Comparison of ENCODE assay signal across 10 cellular contexts in the genomic region with DNA sequence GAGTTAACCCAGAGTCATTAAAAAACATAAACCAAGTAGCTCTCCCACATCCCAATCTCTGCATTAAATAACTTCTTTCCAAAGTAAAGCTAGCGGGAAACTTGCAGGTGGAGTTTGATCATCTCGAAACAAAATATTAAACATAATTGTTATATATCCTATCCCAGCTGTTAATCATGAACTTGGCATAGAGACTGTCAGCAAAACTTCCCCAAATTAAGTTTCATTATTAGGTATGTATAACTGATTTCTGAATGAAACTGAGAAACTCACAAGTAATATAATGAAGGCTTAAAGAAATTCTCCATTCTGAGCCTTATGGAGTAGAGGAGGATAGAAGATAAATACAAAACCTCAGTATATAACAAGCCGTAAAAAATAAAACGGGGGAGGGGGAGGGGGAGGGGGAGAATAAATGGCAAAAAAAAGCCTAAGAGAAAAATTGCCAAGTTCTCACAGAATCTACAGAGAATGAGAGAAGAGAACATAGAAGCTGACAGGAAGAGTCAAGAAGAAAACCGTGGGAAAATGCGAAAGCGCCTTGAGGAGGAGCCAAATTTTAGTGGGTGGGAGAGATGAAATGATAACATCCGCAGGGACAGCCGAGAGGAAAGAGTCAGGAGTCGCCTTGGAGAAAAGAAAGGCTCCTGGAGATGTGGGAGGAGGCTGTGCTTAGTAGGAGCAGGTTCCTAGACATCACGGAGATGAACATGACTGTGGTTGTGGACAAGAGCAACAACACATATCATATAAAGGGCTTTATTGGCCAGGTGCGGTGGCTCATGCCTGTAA. TPM values are rescaled to one million over a fixed set of nuclear protein-coding genes. Genes with fewer than 3 reads are reported as not detected.
A peak's percentile ranks its signal among the peaks of the same experiment; 100 is the strongest.
DNase-seq lines count a peak whose midpoint lies in the region; ATAC-seq and TF ChIP-seq lines count a peak whose summit lies in the region.
"Had no signal": no experiment of that assay in that cellular context is flagged by ENCODE, and none has a peak within 500 bp of the region (broad histone marks: within the 10 kb centered on the region; RNA-seq: fewer than 3 reads in every experiment).

No MANE protein-coding gene starts in this region.

- H3K36me3 Mint-ChIP-seq in nephron (ENCODE audit: low read depth): no peaks in the 10 kb centered on the region

- no peak overlapping the region for H2AFZ ChIP-seq in neuronal stem cell (ENCODE audit: low read length)

- H3K23ac ChIP-seq in neuronal stem cell (ENCODE audit: low read depth, low read length, poor library complexity): no peak overlapping the region

- H2BK120ac ChIP-seq in neuronal stem cell (ENCODE audit: low read depth, low read length): no peak overlapping the region

- peaks cover 6 to 21% of the 10 kb centered on the region in 2 donors for H3K4me1 ChIP-seq in neuronal stem cell (ENCODE audit: control insufficient read depth in 2 of 2, insufficient read depth in 1 of 2, low read depth in 1 of 2, low read length in 2 of 2)

- no peaks in the 10 kb centered on the region for H3K27me3 Mint-ChIP-seq in nephron (ENCODE audit: low read depth)
- H3K27me3 Mint-ChIP-seq: activated CD4-positive, alpha-beta memory T cell treated with anti-CD3 and anti-CD28 coated beads, Interleukin-2, amount 10 ng/mL, durations not matched to agents 7 days and 5 days had no signal

- H3K4me2 ChIP-seq in neuronal stem cell (ENCODE audit: insufficient read depth, low read length, poor library complexity, severe bottlenecking): no peak overlapping the region

- no peak overlapping the region for H3K14ac ChIP-seq in neuronal stem cell (ENCODE audit: low read length)

- peaks cover 29% of the 10 kb centered on the region for H3K4me1 Mint-ChIP-seq in nephron

- no peaks in the 10 kb centered on the region for H3K79me1 ChIP-seq in neuronal stem cell (ENCODE audit: low read depth, low read length)

- H3K27ac Mint-ChIP-seq in nephron: peak overlapping the region in 2 of 3 experiments; percentile 9 to 66
- H3K27ac Mint-ChIP-seq: activated CD4-positive, alpha-beta memory T cell treated with anti-CD3 and anti-CD28 coated beads, Interleukin-2, amount 10 ng/mL, durations not matched to agents 7 days and 5 days had no signal

- no peak overlapping the region for H2BK12ac ChIP-seq in neuronal stem cell (ENCODE audit: low read length)

- H3K9ac ChIP-seq in neuronal stem cell (ENCODE audit: low read depth, low read length, poor library complexity): no peak overlapping the region

- no peaks in the 10 kb centered on the region for H3K27me3 ChIP-seq in neuronal stem cell (ENCODE audit: control insufficient read depth in 3 of 3, insufficient read depth in 3 of 3, low read depth in 1 of 3, low read length in 3 of 3)

- H3K36me3 ChIP-seq in neuronal stem cell (replicated peaks in 1 of 2; ENCODE audit: control insufficient read depth in 2 of 2, insufficient read depth in 2 of 2, low read length in 2 of 2): no peaks in the 10 kb centered on the region

- peak; percentile 39 for ATAC-seq in GM19043 (IDR thresholded peaks at IDR 0.05; ENCODE audit: low read depth, unreplicated experiment)
- ATAC-seq in HG02678 (IDR thresholded peaks at IDR 0.05; ENCODE audit: unreplicated experiment): peak; percentile 40

- H3K9me3 ChIP-seq in neuronal stem cell (replicated peaks in 1 of 2; ENCODE audit: control insufficient read depth in 2 of 2, insufficient read depth in 1 of 2, low read depth in 1 of 2, low read length in 2 of 2): no peaks in the 10 kb centered on the region

- TF ChIP-seq CTCF in nephron (IDR thresholded peaks at IDR 0.05; ENCODE audit: unreplicated experiment in 3 of 3): no peak

- no peak overlapping the region for H3K4me3 ChIP-seq in neuronal stem cell (ENCODE audit: low read length in 2 of 2)

- no peak overlapping the region for H2BK15ac ChIP-seq in neuronal stem cell (ENCODE audit: low read length)

- no peak overlapping the region for H2AK5ac ChIP-seq in neuronal stem cell (ENCODE audit: low read depth, low read length)

- H4K8ac ChIP-seq in neuronal stem cell (ENCODE audit: low read depth, low read length): no peak overlapping the region

- no peaks in the 10 kb centered on the region for H3K9me3 Mint-ChIP-seq in nephron
- H3K9me3 Mint-ChIP-seq: activated CD4-positive, alpha-beta memory T cell treated with anti-CD3 and anti-CD28 coated beads, Interleukin-2, amount 10 ng/mL, durations not matched to agents 7 days and 5 days had no signal

- H3K4ac ChIP-seq in neuronal stem cell (ENCODE audit: low read length): no peak overlapping the region

- H2BK5ac ChIP-seq in neuronal stem cell (ENCODE audit: low read length): no peak overlapping the region

- no peak overlapping the region for H3K27ac ChIP-seq in neuronal stem cell (replicated peaks; ENCODE audit: low read length)

- no peak overlapping the region for H3K18ac ChIP-seq in neuronal stem cell (ENCODE audit: low read length)

- DNase-seq in RPMI7951 (ENCODE audit: low read depth) (peak; percentile 81), NCI-H524 treated with DMSO at 0.1 percent for 48 hours (lab: John Stamatoyannopoulos, UW) (no peak), occipital lobe (lab: John Stamatoyannopoulos, UW) (no peak), neuronal stem cell (ENCODE audit: low spot score) (no peak)
- DNase-seq: activated CD4-positive, alpha-beta memory T cell treated with anti-CD3 and anti-CD28 coated beads, Interleukin-2, amount 10 ng/mL, durations not matched to agents 7 days and 5 days; NCI-H1417; stimulated activated naive CD4-positive, alpha-beta T cell treated with Interleukin-2 at 50 U/mL for 16 hours had no signal

- no CpG with 5 or more reads among the region's 12 CpGs for WGBS in neuronal stem cell (ENCODE audit: extremely low coverage in 2 of 2, insufficient read length in 2 of 2, insufficient replicate concordance in 1 of 2), 2 donors

- no peak overlapping the region for H3K4me3 Mint-ChIP-seq in nephron
- H3K4me3 Mint-ChIP-seq: activated CD4-positive, alpha-beta memory T cell treated with anti-CD3 and anti-CD28 coated beads, Interleukin-2, amount 10 ng/mL, durations not matched to agents 7 days and 5 days had no signal

- H4K91ac ChIP-seq in neuronal stem cell (ENCODE audit: low read depth, low read length, poor library complexity): no peak overlapping the region

RNA-seq across cellular contexts. Expression of a gene that starts 49.6 kb away (rescaled TPM):
- total RNA-seq in RPMI7951 (2014; rRNA removed; shearing (Covaris generic)): 121 and 127 TPM in 2 replicates
- 24.8 TPM for total RNA-seq in occipital lobe
- 0.73 TPM for polyA plus RNA-seq in neuronal stem cell (2013, experiment 1 of 2)
- 0.76 TPM for polyA plus RNA-seq in neuronal stem cell (2013, experiment 2 of 2)
